In genomic region chr6:2178125-2178524, GRCh38 we compare ENCODE assay signal across 7 cellular contexts.
"Had no signal": no experiment of that assay in that cellular context is flagged by ENCODE, and none has a peak within 500 bp of the region (broad histone marks: within the 10 kb centered on the region; RNA-seq: fewer than 3 reads in every experiment).

No MANE protein-coding gene starts in this region.

- H3K4me3 ChIP-seq: GM12878 had no signal

- FAIRE-seq: G401.6, GM12878, GM12891, GM12892, GM18507 had no signal

- DNase-seq: GDM1, GF-D8 had no signal

- ATAC-seq: GM12878 had no signal
